In the genomic region with DNA sequence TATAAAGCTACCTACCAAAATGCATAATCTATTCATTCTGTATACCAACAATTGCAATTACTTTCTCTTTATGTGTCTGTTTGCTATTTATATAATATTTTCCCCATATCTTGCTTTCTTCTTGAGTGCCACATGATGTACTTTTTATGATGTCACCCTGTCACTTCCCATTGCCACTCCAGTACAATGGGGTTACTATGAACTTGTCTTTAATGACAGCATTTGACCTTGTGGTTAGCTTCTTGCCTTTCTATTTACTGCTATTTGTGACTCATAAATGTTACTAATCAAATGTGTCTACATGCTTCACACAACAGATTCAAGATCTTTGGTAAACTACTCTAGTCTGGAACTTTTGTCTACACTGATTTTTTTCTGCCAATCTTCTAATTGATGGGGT, we compare ENCODE assay signal across 30 cellular contexts.
DNase-seq lines count a peak whose midpoint lies in the region; ATAC-seq, FAIRE-seq and TF ChIP-seq lines count a peak whose summit lies in the region.
"Had no signal": no experiment of that assay in that cellular context is flagged by ENCODE, and none has a peak within 500 bp of the region (broad histone marks: within the 10 kb centered on the region; RNA-seq: fewer than 3 reads in every experiment).

No MANE protein-coding gene starts in this region.

- H3K27ac ChIP-seq in astrocyte (ENCODE audit: low read depth, low read length), result no peak overlapping the region
- H3K27ac ChIP-seq: body of pancreas, esophagus muscularis mucosa, HL-60, lower lobe of right lung, psoas muscle, skin epidermis, thoracic aorta had no signal

- DNase-seq in astrocyte (ENCODE audit: low read depth), result peak; percentile 25
- peak; percentile 30 for DNase-seq in renal cortical epithelial cell (ENCODE audit: low read depth)
- no peak for DNase-seq in stimulated activated CD4-positive, alpha-beta T cell treated with anti-CD3 and anti-CD28 coated beads, Interleukin-4, amount 100 ng/mL, for 1 hour
- DNase-seq in effector CD8-positive, alpha-beta T cell (lab: John Stamatoyannopoulos, UW), result no peak
- no peak for DNase-seq in NCI-H1048 (lab: John Stamatoyannopoulos, UW)
- DNase-seq: activated CD4-positive, alpha-beta T cell treated with anti-CD3 and anti-CD28 coated beads, Interleukin-2, amount 50 U/mL, for 48 hours; activated CD8-positive, alpha-beta memory T cell treated with anti-CD3 and anti-CD28 coated beads, Interleukin-2, amount 50 U/mL, for 48 hours; activated naive CD8-positive, alpha-beta T cell treated with anti-CD3 and anti-CD28 coated beads for 36 hours; body of pancreas; CD4-positive, alpha-beta T cell; DMS79 treated with DMSO at 0.1 percent for 48 hours; effector CD4-positive, alpha-beta T cell; islet precursor cell; lower lobe of right lung; MG63; NCI-H1436 treated with DMSO at 0.1 percent for 48 hours; NCI-H526; psoas muscle; stimulated activated CD4-positive, alpha-beta T cell treated with anti-CD3 and anti-CD28 coated beads, Interleukin-1b, Interleukin-23, amount 100 ng/mL, for 48 hours; stimulated activated naive CD4-positive, alpha-beta T cell had no signal

- H2AFZ ChIP-seq in astrocyte (ENCODE audit: low read depth, low read length), result no peak overlapping the region

- no peaks in the 10 kb centered on the region for H3K36me3 ChIP-seq in astrocyte (ENCODE audit: insufficient read depth, low read length)
- H3K36me3 ChIP-seq: esophagus muscularis mucosa, lower lobe of right lung, MG63, thoracic aorta had no signal

- H3K4me1 Mint-ChIP-seq in astrocyte (ENCODE audit: low read depth, unreplicated experiment), result peaks cover 13% of the 10 kb centered on the region
- H3K4me1 Mint-ChIP-seq: activated naive CD8-positive, alpha-beta T cell treated with anti-CD3 and anti-CD28 coated beads for 36 hours; IgD-negative memory B cell had no signal

- no peaks in the 10 kb centered on the region for H3K36me3 Mint-ChIP-seq in astrocyte (ENCODE audit: low read depth, unreplicated experiment)
- H3K36me3 Mint-ChIP-seq: activated naive CD8-positive, alpha-beta T cell treated with anti-CD3 and anti-CD28 coated beads for 36 hours; IgD-negative memory B cell; WTC11 had no signal

- TF ChIP-seq CTCF in astrocyte (IDR thresholded peaks at IDR 0.05; ENCODE audit: insufficient read depth, low read depth, low read length), result no peak

- peaks cover 10% of the 10 kb centered on the region for H3K4me1 ChIP-seq in astrocyte (ENCODE audit: insufficient read depth, low read length)
- H3K4me1 ChIP-seq: body of pancreas, esophagus muscularis mucosa, lower lobe of right lung, psoas muscle had no signal

- H3K4me2 ChIP-seq in astrocyte (ENCODE audit: low read length), result no peak overlapping the region

- no peaks in the 10 kb centered on the region for H3K9me3 ChIP-seq in astrocyte (ENCODE audit: insufficient read depth, low read depth, low read length)
- H3K9me3 ChIP-seq: body of pancreas, esophagus muscularis mucosa, lower lobe of right lung, MG63, psoas muscle, thoracic aorta had no signal

- peak; percentile 67 for ATAC-seq in GM18907 (IDR thresholded peaks at IDR 0.05; ENCODE audit: unreplicated experiment)
- peak; percentile 42 for ATAC-seq in HG03565 (IDR thresholded peaks at IDR 0.05; ENCODE audit: unreplicated experiment)
- ATAC-seq: body of pancreas, lower lobe of right lung, psoas muscle, SK-N-SH treated with all-trans-retinoic acid at 6 μM for 48 hours, WTC11 had no signal

- peak overlapping the region; percentile 10 for H3K27ac Mint-ChIP-seq in astrocyte (ENCODE audit: unreplicated experiment)
- H3K27ac Mint-ChIP-seq: activated naive CD8-positive, alpha-beta T cell treated with anti-CD3 and anti-CD28 coated beads for 36 hours; CD4-positive, alpha-beta T cell; IgD-negative memory B cell had no signal

- H3K27me3 ChIP-seq in astrocyte (ENCODE audit: insufficient read depth, low read length), result no peaks in the 10 kb centered on the region
- H3K27me3 ChIP-seq: body of pancreas, esophagus muscularis mucosa, MG63 had no signal

- no peaks in the 10 kb centered on the region for H4K20me1 ChIP-seq in astrocyte (ENCODE audit: insufficient read depth, low read length)

- H3K27me3 Mint-ChIP-seq in astrocyte (ENCODE audit: low read depth, unreplicated experiment), result no peaks in the 10 kb centered on the region
- H3K27me3 Mint-ChIP-seq: activated naive CD8-positive, alpha-beta T cell treated with anti-CD3 and anti-CD28 coated beads for 36 hours; CD4-positive, alpha-beta T cell; IgD-negative memory B cell had no signal

- no peaks in the 10 kb centered on the region for H3K9me3 Mint-ChIP-seq in astrocyte (ENCODE audit: unreplicated experiment)
- H3K9me3 Mint-ChIP-seq: activated naive CD8-positive, alpha-beta T cell treated with anti-CD3 and anti-CD28 coated beads for 36 hours; CD4-positive, alpha-beta T cell; WTC11 had no signal

- no peak overlapping the region for H3K9ac ChIP-seq in astrocyte (ENCODE audit: low read length)

- H3K4me3 Mint-ChIP-seq in astrocyte (ENCODE audit: unreplicated experiment), result no peak overlapping the region
- H3K4me3 Mint-ChIP-seq: activated naive CD8-positive, alpha-beta T cell treated with anti-CD3 and anti-CD28 coated beads for 36 hours; CD4-positive, alpha-beta T cell; IgD-negative memory B cell; WTC11 had no signal

- no peak for FAIRE-seq in astrocyte (lab: Jason Lieb, UNC)
- FAIRE-seq: GM12892 had no signal

- no peaks in the 10 kb centered on the region for H3K79me2 ChIP-seq in astrocyte (ENCODE audit: insufficient read depth, low read length)

- no peak overlapping the region for H3K4me3 ChIP-seq in astrocyte (ENCODE audit: insufficient read depth, low read depth, low read length)
- H3K4me3 ChIP-seq: body of pancreas, esophagus muscularis mucosa, lower lobe of right lung, MG63, psoas muscle, skin epidermis, thoracic aorta had no signal

Comparison
In these comparisons a context has a peak if more than half of its experiments do, and no peak if none do; other contexts are left out.
1. DNase-seq: peak in astrocyte (single experiment) and renal cortical epithelial cell (single experiment); none in stimulated activated CD4-positive, alpha-beta T cell treated with anti-CD3 and anti-CD28 coated beads, Interleukin-4, amount 100 ng/mL, for 1 hour (single experiment), effector CD8-positive, alpha-beta T cell (single experiment) and NCI-H1048 (single experiment).